In genomic region chr9:130042406-130042930, GRCh38 we compare ENCODE assay signal across 8 cellular contexts. TPM values are rescaled to one million over a fixed set of nuclear protein-coding genes. Genes with fewer than 3 reads are reported as not detected.
A peak's percentile ranks its signal among the peaks of the same experiment; 100 is the strongest.
DNase-seq lines count a peak whose midpoint lies in the region; ATAC-seq, FAIRE-seq and TF ChIP-seq lines count a peak whose summit lies in the region.

No MANE protein-coding gene starts in this region.

- DNase-seq in adipocyte (ENCODE audit: low read depth) (peak; percentile 70), right atrium auricular region (ENCODE audit: low spot score) (no peak), sciatic nerve (ENCODE audit: low spot score) (peak; percentile 69), H54 (ENCODE audit: insufficient read length, low spot score) (no peak)

- peaks cover 10% of the 10 kb centered on the region; the same call in 1 of the 2 replicates for H4K20me1 ChIP-seq in KMS-11 (ENCODE audit: insufficient read depth)

- intact Hi-C loops in sciatic nerve (cut with DNase I) = no loop called here

- H3K27me3 ChIP-seq in KMS-11 (ENCODE audit: insufficient read depth, low read depth) (no peaks in the 10 kb centered on the region; the same call in 1 of the 2 replicates), adipocyte (replicated peaks; ENCODE audit: control insufficient read depth, insufficient read depth, low read length) (no peaks in the 10 kb centered on the region), right atrium auricular region (no peaks in the 10 kb centered on the region)

- H3K79me2 ChIP-seq in KMS-11 (ENCODE audit: insufficient read depth, low read depth) = peaks cover 48% of the 10 kb centered on the region

- H3K9me3 ChIP-seq in ES-I3 (ENCODE audit: control insufficient read depth, insufficient read depth, low read length) (no peaks in the 10 kb centered on the region), adipocyte (ENCODE audit: control insufficient read depth, low read length) (no peaks in the 10 kb centered on the region), right atrium auricular region (no peaks in the 10 kb centered on the region)

- peak overlapping the region; percentile 78 for H3K9ac ChIP-seq in ES-I3 (ENCODE audit: low read depth, low read length)
- H3K9ac ChIP-seq in KMS-11 = peak overlapping the region; percentile 73
- peak overlapping the region; percentile 92 for H3K9ac ChIP-seq in adipocyte (ENCODE audit: low read length)

- ATAC-seq in sciatic nerve (no peak), HG02973 (IDR thresholded peaks at IDR 0.05; ENCODE audit: unreplicated experiment) (no peak), HG03159 (IDR thresholded peaks at IDR 0.05; ENCODE audit: unreplicated experiment) (no peak)

- H3K36me3 ChIP-seq in ES-I3 (ENCODE audit: insufficient read depth, low read length) = no peaks in the 10 kb centered on the region
- H3K36me3 ChIP-seq in KMS-11 (ENCODE audit: insufficient read depth) = no peaks in the 10 kb centered on the region
- H3K36me3 ChIP-seq in adipocyte (ENCODE audit: control insufficient read depth, insufficient read depth, low read length, severe bottlenecking) = no peaks in the 10 kb centered on the region
- H3K36me3 ChIP-seq in right atrium auricular region = no peaks in the 10 kb centered on the region

- H3K4me2 ChIP-seq in KMS-11 = peak overlapping the region; percentile 66

- H3K27ac ChIP-seq in KMS-11 = peak overlapping the region; percentile 32; the same call in 1 of the 2 replicates
- peak overlapping the region; percentile 84 to 95 for H3K27ac ChIP-seq in right atrium auricular region

- TF ChIP-seq POLR2A in H54 (IDR thresholded peaks at IDR 0.05; ENCODE audit: low read depth, low read length) = no peak

- H3K4me3 ChIP-seq in KMS-11 (IDR thresholded peaks at IDR 0.05; ENCODE audit: insufficient read depth, low read depth, low read length) = no peak overlapping the region
- peak overlapping the region; percentile 97 for H3K4me3 ChIP-seq in adipocyte (ENCODE audit: low read length)
- peak overlapping the region; percentile 85 to 98 for H3K4me3 ChIP-seq in right atrium auricular region

- no peak for TF ChIP-seq CTCF in KMS-11 (conservative IDR thresholded peaks at IDR 0.05; ENCODE audit: low read depth, low read length)
- TF ChIP-seq CTCF in right atrium auricular region (IDR thresholded peaks at IDR 0.05) = no peak

- H3K4me1 ChIP-seq in ES-I3 (ENCODE audit: insufficient read depth, low read length) (0 out of 2 replicates have a peak, but pooled peaks cover 7% of the 10 kb centered on the region), KMS-11 (ENCODE audit: low read depth, poor library complexity, severe bottlenecking) (peaks cover 45% of the 10 kb centered on the region), adipocyte (ENCODE audit: control insufficient read depth, insufficient read depth, low read length) (peaks cover 15% of the 10 kb centered on the region), right atrium auricular region (peaks cover 0 to 28% of the 10 kb centered on the region in 2 donors)

- peak overlapping the region; percentile 66 for H2AFZ ChIP-seq in KMS-11 (ENCODE audit: low read depth)

- FAIRE-seq in H54 (lab: Jason Lieb, UNC) = no peak

RNA-seq across cellular contexts. Expression of gene FNBP1, which starts 0.5 kb away (rescaled TPM):
- total RNA-seq in right atrium auricular region (10 to 100 TPM; 18.0 to 24.1 TPM), sciatic nerve (132 TPM)

RNA-seq across cellular contexts. Expression of gene GPR107, which starts 11.2 kb away (rescaled TPM):
- 10 to 100 TPM; 16.2 to 16.9 TPM for total RNA-seq in right atrium auricular region
- total RNA-seq in sciatic nerve = 42.4 TPM

Comparison
In these comparisons a context has a peak if more than half of its experiments do, and no peak if none do; other contexts are left out.
1. DNase-seq: peak in adipocyte (single experiment) and sciatic nerve (single experiment); none in right atrium auricular region (single experiment) and H54 (single experiment).
2. Peak in every context shown above with its lines, with median percentiles within 50 percentile points of each other: H3K9ac ChIP-seq.